31 cellular contexts compared by ENCODE assay signal in genomic region chr1:160471253-160471652, GRCh38. TPM values are rescaled to one million over a fixed set of nuclear protein-coding genes. Genes with fewer than 3 reads are reported as not detected.
A peak's percentile ranks its signal among the peaks of the same experiment; 100 is the strongest.
DNase-seq lines count a peak whose midpoint lies in the region; ATAC-seq, FAIRE-seq and TF ChIP-seq lines count a peak whose summit lies in the region.
"Had no signal": no experiment of that assay in that cellular context is flagged by ENCODE, and none has a peak within 500 bp of the region (broad histone marks: within the 10 kb centered on the region; RNA-seq: fewer than 3 reads in every experiment).

No MANE protein-coding gene starts in this region.

- H3K9me1 ChIP-seq in K562 (ENCODE audit: control insufficient read depth, insufficient read depth, low read length), result no peaks in the 10 kb centered on the region

- ATAC-seq in K562 (no peak), GM18511 (IDR thresholded peaks at IDR 0.05; ENCODE audit: unreplicated experiment) (no peak)
- ATAC-seq: body of pancreas, gastroesophageal sphincter, left lobe of liver, right lobe of liver had no signal

- H3K4me2 ChIP-seq in BLaER1 treated with 17β-estradiol and CSF1 and Interleukin-3, amounts not matched to agents 10 nM and 100 nM, result peak overlapping the region in 10 of 11 experiments; percentile 4 to 41 (median 26); a peak in 12 of 22 replicates
- H3K4me2 ChIP-seq in K562 (ENCODE audit: insufficient read depth, low read length), result no peak overlapping the region
- H3K4me2 ChIP-seq: SK-N-SH had no signal

- TF ChIP-seq CTCF in K562 (IDR thresholded peaks at IDR 0.05 in 2 of 3, conservative IDR thresholded peaks at IDR 0.05 in 1 of 3; ENCODE audit: insufficient read depth in 2 of 3, low read depth in 1 of 3, low read length in 3 of 3) (no peak), sigmoid colon (IDR thresholded peaks at IDR 0.05) (no peak), type B pancreatic cell (conservative IDR thresholded peaks at IDR 0.05) (no peak)

- H3K36me3 Mint-ChIP-seq in CD4-positive, alpha-beta memory T cell, result no peaks in the 10 kb centered on the region
- H3K36me3 Mint-ChIP-seq in type B pancreatic cell, result no peaks in the 10 kb centered on the region
- H3K36me3 Mint-ChIP-seq: CD8-positive, alpha-beta memory T cell had no signal

- WGBS in K562 (ENCODE audit: insufficient coverage, low coverage, missing lambda C conversion rate), result 61% methylated on average over 1 of the region's 1 CpG
- 90 to 93% methylated on average over 1 of the region's 1 CpG for WGBS in sigmoid colon, 2 donors

- peaks cover 10 to 15% (median 15%) of the 10 kb centered on the region in 4 donors for H3K4me1 Mint-ChIP-seq in CD4-positive, alpha-beta memory T cell
- H3K4me1 Mint-ChIP-seq in type B pancreatic cell (ENCODE audit: unreplicated experiment), result no peaks in the 10 kb centered on the region

- intact Hi-C loops in CD4-positive, alpha-beta memory T cell (cut with micrococcal nuclease), result no loop called here
- intact Hi-C loops in K562 (cut with micrococcal nuclease), result no loop called here
- intact Hi-C loops in sigmoid colon (cut with DNase I), result no loop called here

- DNase-seq in CD4-positive, alpha-beta memory T cell, result peak in 4 of 5 donors; percentile 35 to 64 (median 44)
- no peak for DNase-seq in K562 (ENCODE audit: extremely low read depth in 1 of 4, low spot score in 3 of 4)
- DNase-seq in sigmoid colon, result no peak
- no peak for DNase-seq in type B pancreatic cell (ENCODE audit: extremely low spot score, unreplicated experiment)
- DNase-seq: activated CD4-positive, alpha-beta T cell treated with anti-CD3 and anti-CD28 coated beads, Interleukin-2, amount 50 U/mL, for 4 hours; activated naive CD4-positive, alpha-beta T cell; adrenal gland; body of pancreas; DMS153; dorsolateral prefrontal cortex; hypothalamus; KBM-7; mesenchymal stem cell; NCI-H1436; NCI-H446 treated with DMSO at 0.1 percent for 48 hours; right lobe of liver; SK-N-SH; testis; uterus had no signal

- TF ChIP-seq EP300 in K562 (IDR thresholded peaks at IDR 0.05; ENCODE audit: low read length) (no peak), sigmoid colon (IDR thresholded peaks at IDR 0.05) (no peak)

- no peaks in the 10 kb centered on the region for H3K27me3 Mint-ChIP-seq in CD4-positive, alpha-beta memory T cell
- H3K27me3 Mint-ChIP-seq in type B pancreatic cell, result peaks cover 4% of the 10 kb centered on the region
- H3K27me3 Mint-ChIP-seq: CD8-positive, alpha-beta memory T cell; progenitor cell of endocrine pancreas had no signal

- no peak overlapping the region for H3K4me3 Mint-ChIP-seq in CD4-positive, alpha-beta memory T cell
- no peak overlapping the region for H3K4me3 Mint-ChIP-seq in type B pancreatic cell

- TF ChIP-seq RAD21 in K562 (CRISPR knock-in tag; conservative IDR thresholded peaks at IDR 0.05 in 1 of 2, IDR thresholded peaks at IDR 0.05 in 1 of 2), result no peak

- no peaks in the 10 kb centered on the region for H4K20me1 ChIP-seq in BLaER1 treated with 17β-estradiol and CSF1 and Interleukin-3, amounts not matched to agents 10 nM and 100 nM
- H4K20me1 ChIP-seq in K562 (replicated peaks; ENCODE audit: control insufficient read depth, insufficient read depth, low read length), result no peaks in the 10 kb centered on the region

- H3K27ac ChIP-seq in BLaER1 treated with 17β-estradiol and CSF1 and Interleukin-3, amounts not matched to agents 10 nM and 100 nM, result no peak overlapping the region
- H3K27ac ChIP-seq in CD4-positive, alpha-beta memory T cell (ENCODE audit: low read depth, low read length), result no peak overlapping the region
- H3K27ac ChIP-seq in KOPT-K1 (ENCODE audit: low read depth, low read length, poor library complexity, severe bottlenecking), result peak overlapping the region; percentile 59
- no peak overlapping the region for H3K27ac ChIP-seq in K562 (ENCODE audit: extremely low read depth, low read depth, low read length)
- no peak overlapping the region for H3K27ac ChIP-seq in sigmoid colon
- H3K27ac ChIP-seq: adrenal gland, body of pancreas, dorsolateral prefrontal cortex, gastroesophageal sphincter, neutrophil, right lobe of liver, testis, uterus had no signal

- H3K4me3 ChIP-seq in BLaER1 treated with 17β-estradiol and CSF1 and Interleukin-3, amounts not matched to agents 10 nM and 100 nM, result no peak overlapping the region
- H3K4me3 ChIP-seq in CD4-positive, alpha-beta memory T cell (ENCODE audit: low read length in 2 of 2), result no peak overlapping the region
- H3K4me3 ChIP-seq in K562 (no peak overlapping the region), sigmoid colon (no peak overlapping the region)
- H3K4me3 ChIP-seq: adrenal gland, body of pancreas, dorsolateral prefrontal cortex, gastroesophageal sphincter, right lobe of liver, testis, uterus had no signal

- CTCF ChIA-PET in CD4-positive, alpha-beta memory T cell (lab: Charles Lee; ENCODE audit: partially characterized antibody), result interaction anchor here (1.3 to 2.6 kb wide), 4 partner anchors 19 to 73 kb away, joined by 4 to 8 read pairs (median 6); no protein-coding TSS in a partner anchor
- CTCF ChIA-PET in K562 (lab: Yijun Ruan, JAX; ENCODE audit: low intra/inter-chr PET ratio), result no interaction called here

- peaks cover 32 to 47% (median 41%) of the 10 kb centered on the region in 10 experiments for H3K4me1 ChIP-seq in BLaER1 treated with 17β-estradiol and CSF1 and Interleukin-3, amounts not matched to agents 10 nM and 100 nM
- H3K4me1 ChIP-seq in CD4-positive, alpha-beta memory T cell (ENCODE audit: insufficient read depth, low read length), result peaks cover 28% of the 10 kb centered on the region
- no peaks in the 10 kb centered on the region; a peak in 1 of 5 replicates for H3K4me1 ChIP-seq in K562 (replicated peaks in 1 of 2; ENCODE audit: control insufficient read depth in 2 of 2, insufficient read depth in 2 of 2, low read length in 2 of 2)
- H3K4me1 ChIP-seq in sigmoid colon, result no peaks in the 10 kb centered on the region
- H3K4me1 ChIP-seq: adrenal gland, body of pancreas, gastroesophageal sphincter, right lobe of liver, testis, uterus had no signal

- H3K36me3 ChIP-seq in BLaER1 treated with 17β-estradiol and CSF1 and Interleukin-3, amounts not matched to agents 10 nM and 100 nM, result peaks cover 0 to 26% (median 4%) of the 10 kb centered on the region in 11 experiments; a peak in 6 of 22 replicates
- H3K36me3 ChIP-seq in CD4-positive, alpha-beta memory T cell (ENCODE audit: insufficient read depth, low read length), result no peaks in the 10 kb centered on the region
- no peaks in the 10 kb centered on the region for H3K36me3 ChIP-seq in KOPT-K1 (ENCODE audit: insufficient read depth, low read length)
- H3K36me3 ChIP-seq in K562 (ENCODE audit: control insufficient read depth, insufficient read depth, low read length), result no peaks in the 10 kb centered on the region
- H3K36me3 ChIP-seq in sigmoid colon, result no peaks in the 10 kb centered on the region
- H3K36me3 ChIP-seq: adrenal gland, gastroesophageal sphincter, neutrophil, right lobe of liver, uterus had no signal

- H3K27me3 ChIP-seq in BLaER1 treated with 17β-estradiol and CSF1 and Interleukin-3, amounts not matched to agents 10 nM and 100 nM, result no peaks in the 10 kb centered on the region
- H3K27me3 ChIP-seq in CD4-positive, alpha-beta memory T cell (ENCODE audit: insufficient read depth, low read length), result no peaks in the 10 kb centered on the region
- H3K27me3 ChIP-seq in K562 (ENCODE audit: control insufficient read depth in 2 of 2, insufficient read depth in 2 of 2, low read length in 2 of 2), result no peaks in the 10 kb centered on the region
- H3K27me3 ChIP-seq in sigmoid colon, result no peaks in the 10 kb centered on the region
- H3K27me3 ChIP-seq: adrenal gland, body of pancreas, gastroesophageal sphincter, neutrophil, right lobe of liver, testis, uterus had no signal

- in situ Hi-C loops in K562 (cut with MboI), result no loop called here

- POLR2A ChIA-PET in CD4-positive, alpha-beta memory T cell (lab: Charles Lee; ENCODE audit: partially characterized antibody), result interaction anchor here (1.0 to 1.5 kb wide), 4 partner anchors 11 to 157 kb away, joined by 3 to 4 read pairs (median 3); no protein-coding TSS in a partner anchor
- POLR2A ChIA-PET in K562 (lab: Yijun Ruan, JAX), result no interaction called here

- H3K27ac Mint-ChIP-seq in CD4-positive, alpha-beta memory T cell, result no peak overlapping the region
- no peak overlapping the region for H3K27ac Mint-ChIP-seq in type B pancreatic cell
- H3K27ac Mint-ChIP-seq: progenitor cell of endocrine pancreas had no signal

- no peaks in the 10 kb centered on the region for H3K9me3 Mint-ChIP-seq in CD4-positive, alpha-beta memory T cell
- H3K9me3 Mint-ChIP-seq in type B pancreatic cell, result no peaks in the 10 kb centered on the region
- H3K9me3 Mint-ChIP-seq: CD8-positive, alpha-beta memory T cell had no signal

- no peak for FAIRE-seq in K562 (lab: Jason Lieb, UNC)

- BruUV-seq in K562 (replicated peaks; lab: Mats Ljungman, UMichigan), result no TSS peak

- peak overlapping the region; percentile 22; the same call in 1 of the 2 replicates for H2AFZ ChIP-seq in K562 (ENCODE audit: low read depth, low read length)

- H3K9ac ChIP-seq in BLaER1 treated with 17β-estradiol and CSF1 and Interleukin-3, amounts not matched to agents 10 nM and 100 nM, result no peak overlapping the region
- H3K9ac ChIP-seq in K562 (ENCODE audit: insufficient read depth in 1 of 2, low read depth in 2 of 2, low read length in 2 of 2), result no peak overlapping the region
- H3K9ac ChIP-seq: SK-N-SH had no signal

- peaks cover 0 to 62% (median 37%) of the 10 kb centered on the region in 11 experiments; a peak in 17 of 22 replicates for H3K9me3 ChIP-seq in BLaER1 treated with 17β-estradiol and CSF1 and Interleukin-3, amounts not matched to agents 10 nM and 100 nM (replicated peaks in 1 of 11)
- no peaks in the 10 kb centered on the region for H3K9me3 ChIP-seq in CD4-positive, alpha-beta memory T cell (ENCODE audit: control insufficient read depth in 1 of 2, low read length in 2 of 2)
- H3K9me3 ChIP-seq in KOPT-K1 (ENCODE audit: insufficient read depth, low read length, poor library complexity, severe bottlenecking) (no peaks in the 10 kb centered on the region), K562 (replicated peaks; ENCODE audit: control insufficient read depth, insufficient read depth, low read depth, low read length) (no peaks in the 10 kb centered on the region), sigmoid colon (no peaks in the 10 kb centered on the region)
- H3K9me3 ChIP-seq: adrenal gland, body of pancreas, gastroesophageal sphincter, neutrophil, right lobe of liver, SK-N-SH, testis, uterus had no signal

- no peak for TF ChIP-seq POLR2A in K562 (conservative IDR thresholded peaks at IDR 0.05)
- TF ChIP-seq POLR2A in sigmoid colon (IDR thresholded peaks at IDR 0.05), result no peak

- no peaks in the 10 kb centered on the region for H3K79me2 ChIP-seq in K562 (ENCODE audit: control insufficient read depth, insufficient read depth, low read length)

RNA-seq across cellular contexts. Expression of gene SLAMF6, which starts 51.8 kb away (rescaled TPM):
- 10 to 100 TPM; 56.4 to 59.1 TPM for total RNA-seq in CD4-positive, alpha-beta memory T cell
- 100 to 1,000 TPM in 1 of 2 donors, 10 to 100 TPM in 1; 96.8 to 105 TPM for polyA plus RNA-seq in CD4-positive, alpha-beta memory T cell
- 0.33 and 0.60 TPM in 2 replicates for total RNA-seq in K562 (2011; cell fraction: chromatin; rRNA removed; ENCODE audit: low replicate concordance)
- 0.66 and 0.67 TPM in 2 replicates for total RNA-seq in K562 (2011; cell fraction: nucleolus; rRNA removed)
- total RNA-seq in K562 (2011; cell fraction: nucleoplasm; rRNA removed), result 1.1 and 1.5 TPM in 2 replicates
- total RNA-seq in K562 (2014; rRNA removed) (0.94 and 1.1 TPM in 2 replicates), K562 (2014; rRNA removed; fragmentation: Illumina TruSeq; extraction: Trizol) (1.8 and 2.0 TPM in 2 replicates), K562 (2015; rRNA removed; fragmentation: Illumina TruSeq; extraction: Trizol) (3.9 and 4.8 TPM in 2 replicates), K562 (2021) (0.87 and 1.0 TPM in 2 replicates), sigmoid colon (1 to 10 TPM in 2 of 4 donors, under 1 TPM in 1, not detected in 1; 0.41 to 1.2 (median 1.1) TPM), type B pancreatic cell (ENCODE audit: low replicate concordance) (not detected in 2 replicates)
- polyA plus RNA-seq in K562 (2011; rRNA removed) (0.70 and 0.77 TPM in 2 replicates), K562 (2014; fragmentation: Illumina TruSeq; extraction: Trizol) (2.0 and 2.9 TPM in 2 replicates), K562 (2014; fragmentation: Nextera tagmentation; extraction: Ambion mirVana) (1 to 10 TPM in 1 of 2 experiments, under 1 TPM in 1; 0.56 to 1.7 TPM), K562 (2014; rRNA removed) (0.90 and 1.6 TPM in 2 replicates), sigmoid colon (10 to 100 TPM in 1 of 3 donors, 1 to 10 TPM in 1, under 1 TPM in 1; 0.60 to 15.2 (median 1.4) TPM)
- polyA plus RNA-seq in K562 (2011; cell fraction: cytosol; rRNA removed), result 0.43 and 0.80 TPM in 2 replicates
- polyA plus RNA-seq in K562 (2011; cell fraction: nucleus; rRNA removed), result 0.27 and 0.38 TPM in 2 replicates
- polyA plus RNA-seq in K562 (2012), result 3.0 and 10.1 TPM in 2 replicates
- polyA minus RNA-seq in K562 (2011; rRNA and poly(A)+ RNA removed), result 0.84 and 1.5 TPM in 2 replicates
- 0.73 TPM in 1 of 2 replicates, not detected in the other for polyA minus RNA-seq in K562 (2011; cell fraction: cytosol; rRNA and poly(A)+ RNA removed)
- 0.22 and 0.27 TPM in 2 replicates for polyA minus RNA-seq in K562 (2011; cell fraction: nucleus; rRNA and poly(A)+ RNA removed)
- total RNA-seq: cerebellum, fibroblast of lung, G401, HT1080, progenitor cell of endocrine pancreas had no signal
- polyA plus RNA-seq: fibroblast of lung, SK-N-SH had no signal

Comparison
In these comparisons a context has a peak if more than half of its experiments do, and no peak if none do; other contexts are left out.
1. DNase-seq: peak in CD4-positive, alpha-beta memory T cell (4 of 5); none in K562 (0 of 4), sigmoid colon (single experiment) and type B pancreatic cell (single experiment).
2. RNA of gene SLAMF6, which starts 51.8 kb away (total RNA-seq): 56.4 to 59.1 TPM in CD4-positive, alpha-beta memory T cell; 0.33 to 4.8 TPM in K562, 0.41 to 1.2 TPM in sigmoid colon and not detected in type B pancreatic cell; every median in the first group is over 4 times any median in the second.